Comparison of ENCODE assay signal across 8 cellular contexts in genomic region chr19:38648789-38649304, GRCh38. TPM values are rescaled to one million over a fixed set of nuclear protein-coding genes. Genes with fewer than 3 reads are reported as not detected.
DNase-seq lines count a peak whose midpoint lies in the region; ATAC-seq, FAIRE-seq and TF ChIP-seq lines count a peak whose summit lies in the region.

No MANE protein-coding gene starts in this region.

- peak overlapping the region; percentile 99 for H3K9ac ChIP-seq in HepG2 (ENCODE audit: insufficient read depth, low read depth, low read length)

- H3K79me2 ChIP-seq in HepG2 (ENCODE audit: insufficient read depth, low read length) = peaks cover 61% of the 10 kb centered on the region

- H3K9me3 ChIP-seq in adrenal gland (replicated peaks in 1 of 3) = no peaks in the 10 kb centered on the region
- H3K9me3 ChIP-seq in HepG2 (ENCODE audit: low read length) = no peaks in the 10 kb centered on the region
- H3K9me3 ChIP-seq in tibial nerve = no peaks in the 10 kb centered on the region

- peaks cover 54% of the 10 kb centered on the region for H3K4me1 Mint-ChIP-seq in activated T-cell treated with anti-CD3 and anti-CD28 coated beads, Interleukin-2, amount 50 U/mL, for 24 hours (ENCODE audit: low read depth)

- H3K36me3 Mint-ChIP-seq in activated T-cell treated with anti-CD3 and anti-CD28 coated beads, Interleukin-2, amount 50 U/mL, for 24 hours (ENCODE audit: low read depth) = peaks cover 38% of the 10 kb centered on the region

- ATAC-seq in HepG2 = no peak
- ATAC-seq in left colon = no peak
- no peak for ATAC-seq in GM18519 (IDR thresholded peaks at IDR 0.05; ENCODE audit: low FRiP score, unreplicated experiment)

- peaks cover 19% of the 10 kb centered on the region for H4K20me1 ChIP-seq in HepG2 (ENCODE audit: insufficient read depth, low read length)

- CTCF ChIA-PET in HepG2 (lab: Yijun Ruan, JAX; ENCODE audit: low intra/inter-chr PET ratio, low total read pairs) = no interaction called here

- intact Hi-C loops in adrenal gland (cut with DNase I) (no loop called here), HepG2 (cut with micrococcal nuclease; ENCODE audit: unreplicated experiment) (no loop called here), left colon (cut with DNase I, micrococcal nuclease) (no loop called here)

- H2AFZ ChIP-seq in HepG2 (ENCODE audit: low read length) = no peak overlapping the region

- FAIRE-seq in HepG2 (lab: Jason Lieb, UNC) = no peak
- no peak for FAIRE-seq in urothelium cell line (lab: Jason Lieb, UNC)

- peak overlapping the region; percentile 90 for H3K27ac Mint-ChIP-seq in activated T-cell treated with anti-CD3 and anti-CD28 coated beads, Interleukin-2, amount 50 U/mL, for 24 hours

- TF ChIP-seq POLR2A in adrenal gland (IDR thresholded peaks at IDR 0.05) (no peak), HepG2 (IDR thresholded peaks at IDR 0.05; ENCODE audit: insufficient read depth in 1 of 2, low read depth in 2 of 2, low read length in 2 of 2) (no peak), tibial nerve (IDR thresholded peaks at IDR 0.05) (no peak)

- no peak for TF ChIP-seq EP300 in HepG2 (IDR thresholded peaks at IDR 0.05; ENCODE audit: low read depth in 2 of 2, low read length in 2 of 2)
- TF ChIP-seq EP300 in HepG2 (CRISPR knock-in tag; IDR thresholded peaks at IDR 0.05; ENCODE audit: borderline replicate concordance) = no peak
- no peak for TF ChIP-seq EP300 in tibial nerve (IDR thresholded peaks at IDR 0.05)

- H3K27me3 Mint-ChIP-seq in activated T-cell treated with anti-CD3 and anti-CD28 coated beads, Interleukin-2, amount 50 U/mL, for 24 hours = peaks cover 8% of the 10 kb centered on the region

- DNase-seq in activated T-cell treated with anti-CD3 and anti-CD28 coated beads, Interleukin-2, amount 50 U/mL, for 24 hours = no peak
- DNase-seq in activated T-cell treated with anti-CD3 and anti-CD28 coated beads, Interleukin-2, amount 50 U/mL, for 1 hour = no peak
- DNase-seq in adrenal gland (no peak), HepG2 (ENCODE audit: low spot score) (no peak), tibial nerve (ENCODE audit: low spot score in 2 of 2) (no peak), left colon (no peak), urothelium cell line (ENCODE audit: low spot score) (no peak)

- H3K27ac ChIP-seq in adrenal gland (peak overlapping the region; percentile 34 to 99 (median 95)), HepG2 (ENCODE audit: extremely low read length, insufficient read depth, low read length) (peak overlapping the region; percentile 92), tibial nerve (peak overlapping the region; percentile 64 to 93 (median 92))

- TF ChIP-seq RAD21 in HepG2 (CRISPR knock-in tag; IDR thresholded peaks at IDR 0.05) = no peak

- no peaks in the 10 kb centered on the region for H3K9me3 Mint-ChIP-seq in activated T-cell treated with anti-CD3 and anti-CD28 coated beads, Interleukin-2, amount 50 U/mL, for 24 hours

- H3K36me3 ChIP-seq in adrenal gland (replicated peaks in 1 of 2) = no peaks in the 10 kb centered on the region
- peaks cover 0 to under 1% of the 10 kb centered on the region in 2 experiments; a peak in 1 of 5 replicates for H3K36me3 ChIP-seq in HepG2 (replicated peaks in 1 of 2; ENCODE audit: control insufficient read depth in 1 of 2, insufficient read depth in 2 of 2, low read length in 2 of 2)
- no peaks in the 10 kb centered on the region for H3K36me3 ChIP-seq in tibial nerve

- peak overlapping the region in 3 of 4 donors; percentile 83 to 99 (median 89) for H3K4me3 ChIP-seq in adrenal gland
- peak overlapping the region; percentile 84 to 100 (median 100) for H3K4me3 ChIP-seq in HepG2 (replicated peaks in 1 of 3; ENCODE audit: insufficient read depth in 1 of 3, low read depth in 2 of 3, low read length in 3 of 3)
- H3K4me3 ChIP-seq in tibial nerve = peak overlapping the region; percentile 70 to 87 (median 84)

- 0 to 1% (median 0%) methylated on average over 12 of the region's 12 CpGs for WGBS in adrenal gland, 4 donors
- 2% methylated on average over 12 of the region's 12 CpGs for WGBS in HepG2 (ENCODE audit: low lambda C conversion rate)
- WGBS in tibial nerve, 2 donors = 1% methylated on average over 12 of the region's 12 CpGs

- H3K27me3 ChIP-seq in adrenal gland (no peaks in the 10 kb centered on the region), HepG2 (ENCODE audit: control insufficient read depth in 1 of 2, insufficient read depth in 2 of 2, low read length in 2 of 2) (peaks cover 0 to 4% of the 10 kb centered on the region in 2 experiments; a peak in 1 of 5 replicates), tibial nerve (no peaks in the 10 kb centered on the region)

- peak overlapping the region; percentile 98 for H3K4me3 Mint-ChIP-seq in activated T-cell treated with anti-CD3 and anti-CD28 coated beads, Interleukin-2, amount 50 U/mL, for 24 hours

- no peak for TF ChIP-seq CTCF in adrenal gland (IDR thresholded peaks at IDR 0.05)
- no peak for TF ChIP-seq CTCF in HepG2 (CRISPR knock-in tag; IDR thresholded peaks at IDR 0.05)
- no peak for TF ChIP-seq CTCF in tibial nerve (IDR thresholded peaks at IDR 0.05)

- H3K4me2 ChIP-seq in HepG2 (ENCODE audit: low read depth, low read length) = peak overlapping the region; percentile 94

- POLR2A ChIA-PET in HepG2 (lab: Yijun Ruan, JAX) = interaction anchor here (0.6 to 4.6 kb wide), 16 partner anchors 9 to 286 kb away, joined by 3 to 63 read pairs (median 6); partner anchors contain the start of gene RINL

- in situ Hi-C loops in HepG2 (cut with HindIII; ENCODE audit: extremely low pct_ligation_motif_present, low pct_unique_long_range_greater_than_20kb) = no loop called here

- H3K4me1 ChIP-seq in adrenal gland (replicated peaks in 1 of 2) (peaks cover 41 to 42% of the 10 kb centered on the region in 2 donors), HepG2 (ENCODE audit: insufficient read depth, low read length) (peaks cover 46% of the 10 kb centered on the region), tibial nerve (peaks cover 0 to 63% (median 43%) of the 10 kb centered on the region in 4 donors)

- BruUV-seq in HepG2 (replicated peaks; lab: Mats Ljungman, UMichigan) = no TSS peak

RNA-seq across cellular contexts. Expression of gene ACTN4, which starts 1.4 kb away (rescaled TPM):
- total RNA-seq in adrenal gland (100 to 1,000 TPM; 430 to 773 (median 575) TPM), HepG2 (2016; rRNA removed; fragmentation: Illumina TruSeq; extraction: Trizol) (167 and 192 TPM in 2 replicates), tibial nerve (100 to 1,000 TPM; 342 to 463 (median 382) TPM), left colon (1,000 to 10,000 TPM in 1 of 2 donors, 100 to 1,000 TPM in 1; 971 to 1,150 TPM)
- polyA plus RNA-seq in adrenal gland (100 to 1,000 TPM; 148 to 586 (median 554) TPM), HepG2 (2011; rRNA removed) (171 and 223 TPM in 2 replicates)
- total RNA-seq in HepG2 (2016; cell fraction: cytosol; rRNA removed; fragmentation: Illumina TruSeq; extraction: Trizol; ENCODE audit: low read depth) = 13.8 and 15.0 TPM in 2 replicates
- 122 and 176 TPM in 2 replicates for total RNA-seq in HepG2 (2016; cell fraction: insoluble cytoplasmic fraction; rRNA removed; fragmentation: Illumina TruSeq; extraction: Trizol)
- total RNA-seq in HepG2 (2016; cell fraction: membrane; rRNA removed; fragmentation: Illumina TruSeq; extraction: Trizol) = 28.6 and 34.1 TPM in 2 replicates
- 148 and 165 TPM in 2 replicates for total RNA-seq in HepG2 (2016; cell fraction: nucleus; rRNA removed; fragmentation: Illumina TruSeq; extraction: Trizol)
- polyA plus RNA-seq in HepG2 (2011; cell fraction: cytosol; rRNA removed) = 82.2 and 91.7 TPM in 2 replicates
- 437 and 620 TPM in 2 replicates for polyA plus RNA-seq in HepG2 (2011; cell fraction: nucleus; rRNA removed)
- polyA plus RNA-seq in HepG2 (2012) = 222 and 260 TPM in 2 replicates
- 5.8 and 8.5 TPM in 2 replicates for polyA plus RNA-seq in HepG2 (2016; cell fraction: cytosol; fragmentation: Illumina TruSeq; extraction: Trizol; ENCODE audit: low read depth)
- polyA plus RNA-seq in HepG2 (2016; cell fraction: insoluble cytoplasmic fraction; fragmentation: Illumina TruSeq; extraction: Trizol; ENCODE audit: low read depth) = 192 and 256 TPM in 2 replicates
- 20.9 and 27.6 TPM in 2 replicates for polyA plus RNA-seq in HepG2 (2016; cell fraction: membrane; fragmentation: Illumina TruSeq; extraction: Trizol; ENCODE audit: low read depth)
- polyA plus RNA-seq in HepG2 (2016; cell fraction: nucleus; fragmentation: Illumina TruSeq; extraction: Trizol; ENCODE audit: insufficient read depth, low read depth) = 435 and 441 TPM in 2 replicates
- 172 and 192 TPM in 2 replicates for polyA minus RNA-seq in HepG2 (2011; rRNA and poly(A)+ RNA removed; ENCODE audit: low replicate concordance)
- 86.2 and 95.5 TPM in 2 replicates for polyA minus RNA-seq in HepG2 (2011; cell fraction: cytosol; rRNA and poly(A)+ RNA removed)
- 73.1 and 75.2 TPM in 2 replicates for polyA minus RNA-seq in HepG2 (2011; cell fraction: nucleus; rRNA and poly(A)+ RNA removed)

RNA-seq across cellular contexts. Expression of gene EIF3K, which starts 29.9 kb away (rescaled TPM):
- 100 to 1,000 TPM; 196 to 537 (median 316) TPM for total RNA-seq in adrenal gland
- 100 to 1,000 TPM; 177 to 292 (median 216) TPM for polyA plus RNA-seq in adrenal gland
- total RNA-seq in HepG2 (2016; rRNA removed; fragmentation: Illumina TruSeq; extraction: Trizol) = 258 and 351 TPM in 2 replicates
- total RNA-seq in HepG2 (2016; cell fraction: cytosol; rRNA removed; fragmentation: Illumina TruSeq; extraction: Trizol; ENCODE audit: low read depth) = 100 and 104 TPM in 2 replicates
- 260 and 364 TPM in 2 replicates for total RNA-seq in HepG2 (2016; cell fraction: insoluble cytoplasmic fraction; rRNA removed; fragmentation: Illumina TruSeq; extraction: Trizol)
- total RNA-seq in HepG2 (2016; cell fraction: membrane; rRNA removed; fragmentation: Illumina TruSeq; extraction: Trizol) = 174 and 175 TPM in 2 replicates
- 92.4 TPM in 2 replicates for total RNA-seq in HepG2 (2016; cell fraction: nucleus; rRNA removed; fragmentation: Illumina TruSeq; extraction: Trizol)
- polyA plus RNA-seq in HepG2 (2011; rRNA removed) = 179 and 230 TPM in 2 replicates
- 271 and 427 TPM in 2 replicates for polyA plus RNA-seq in HepG2 (2011; cell fraction: cytosol; rRNA removed)
- polyA plus RNA-seq in HepG2 (2011; cell fraction: nucleus; rRNA removed) = 210 and 224 TPM in 2 replicates
- 171 and 172 TPM in 2 replicates for polyA plus RNA-seq in HepG2 (2012)
- 106 and 109 TPM in 2 replicates for polyA plus RNA-seq in HepG2 (2016; cell fraction: cytosol; fragmentation: Illumina TruSeq; extraction: Trizol; ENCODE audit: low read depth)
- 349 and 386 TPM in 2 replicates for polyA plus RNA-seq in HepG2 (2016; cell fraction: insoluble cytoplasmic fraction; fragmentation: Illumina TruSeq; extraction: Trizol; ENCODE audit: low read depth)
- 161 and 168 TPM in 2 replicates for polyA plus RNA-seq in HepG2 (2016; cell fraction: membrane; fragmentation: Illumina TruSeq; extraction: Trizol; ENCODE audit: low read depth)
- polyA plus RNA-seq in HepG2 (2016; cell fraction: nucleus; fragmentation: Illumina TruSeq; extraction: Trizol; ENCODE audit: insufficient read depth, low read depth) = 163 and 169 TPM in 2 replicates
- polyA minus RNA-seq in HepG2 (2011; rRNA and poly(A)+ RNA removed; ENCODE audit: low replicate concordance) = 199 and 296 TPM in 2 replicates
- 94.6 and 127 TPM in 2 replicates for polyA minus RNA-seq in HepG2 (2011; cell fraction: cytosol; rRNA and poly(A)+ RNA removed)
- polyA minus RNA-seq in HepG2 (2011; cell fraction: nucleus; rRNA and poly(A)+ RNA removed) = 43.4 and 51.5 TPM in 2 replicates
- total RNA-seq in tibial nerve = 100 to 1,000 TPM; 326 to 534 (median 466) TPM
- 100 to 1,000 TPM; 343 to 430 TPM for total RNA-seq in left colon

RNA-seq across cellular contexts. Expression of gene MAP4K1, which starts 31.1 kb away (rescaled TPM):
- total RNA-seq in adrenal gland = 1 to 10 TPM; 1.4 to 7.9 (median 4.1) TPM
- polyA plus RNA-seq in adrenal gland = 10 to 100 TPM in 1 of 3 donors, 1 to 10 TPM in 2; 1.2 to 12.5 (median 6.8) TPM
- 0.89 TPM in 1 of 2 replicates, not detected in the other for total RNA-seq in HepG2 (2016; rRNA removed; fragmentation: Illumina TruSeq; extraction: Trizol)
- not detected in 2 replicates for total RNA-seq in HepG2 (2016; cell fraction: cytosol; rRNA removed; fragmentation: Illumina TruSeq; extraction: Trizol; ENCODE audit: low read depth)
- 0.39 and 0.41 TPM in 2 replicates for total RNA-seq in HepG2 (2016; cell fraction: insoluble cytoplasmic fraction; rRNA removed; fragmentation: Illumina TruSeq; extraction: Trizol)
- 0.19 and 0.62 TPM in 2 replicates for total RNA-seq in HepG2 (2016; cell fraction: membrane; rRNA removed; fragmentation: Illumina TruSeq; extraction: Trizol)
- total RNA-seq in HepG2 (2016; cell fraction: nucleus; rRNA removed; fragmentation: Illumina TruSeq; extraction: Trizol) = 0.60 TPM in 1 of 2 replicates, not detected in the other
- polyA plus RNA-seq in HepG2 (2011; rRNA removed) = 0.24 and 0.35 TPM in 2 replicates
- 0.05 and 0.31 TPM in 2 replicates for polyA plus RNA-seq in HepG2 (2011; cell fraction: cytosol; rRNA removed)
- polyA plus RNA-seq in HepG2 (2011; cell fraction: nucleus; rRNA removed) = 2.1 and 2.6 TPM in 2 replicates
- polyA plus RNA-seq in HepG2 (2012) = 0.44 and 0.64 TPM in 2 replicates
- polyA plus RNA-seq in HepG2 (2016; cell fraction: cytosol; fragmentation: Illumina TruSeq; extraction: Trizol; ENCODE audit: low read depth) = not detected in 2 replicates
- 0.52 TPM in 1 of 2 replicates, not detected in the other for polyA plus RNA-seq in HepG2 (2016; cell fraction: insoluble cytoplasmic fraction; fragmentation: Illumina TruSeq; extraction: Trizol; ENCODE audit: low read depth)
- polyA plus RNA-seq in HepG2 (2016; cell fraction: membrane; fragmentation: Illumina TruSeq; extraction: Trizol; ENCODE audit: low read depth) = not detected in 2 replicates
- polyA plus RNA-seq in HepG2 (2016; cell fraction: nucleus; fragmentation: Illumina TruSeq; extraction: Trizol; ENCODE audit: insufficient read depth, low read depth) = 1.4 and 3.1 TPM in 2 replicates
- 0.91 TPM in 1 of 2 replicates, not detected in the other for polyA minus RNA-seq in HepG2 (2011; rRNA and poly(A)+ RNA removed; ENCODE audit: low replicate concordance)
- not detected in 2 replicates for polyA minus RNA-seq in HepG2 (2011; cell fraction: cytosol; rRNA and poly(A)+ RNA removed)
- not detected in 2 replicates for polyA minus RNA-seq in HepG2 (2011; cell fraction: nucleus; rRNA and poly(A)+ RNA removed)
- 10 to 100 TPM in 1 of 4 donors, 1 to 10 TPM in 3; 2.5 to 10.0 (median 8.8) TPM for total RNA-seq in tibial nerve
- total RNA-seq in left colon = 1 to 10 TPM; 2.9 to 6.6 TPM
